Comparison of ENCODE assay signal across 33 cellular contexts in genomic region chr9:117180896-117181456, GRCh38.
"Had no signal": no experiment of that assay in that cellular context is flagged by ENCODE, and none has a peak within 500 bp of the region (broad histone marks: within the 10 kb centered on the region; RNA-seq: fewer than 3 reads in every experiment).

No MANE protein-coding gene starts in this region.

- DNase-seq: activated B cell treated with CpG ODN at 0.5 μM for 24 hours; activated CD4-positive, alpha-beta memory T cell treated with anti-CD3 and anti-CD28 coated beads for 36 hours; activated CD4-positive, alpha-beta T cell treated with anti-CD3 and anti-CD28 coated beads for 4 hours; activated CD4-positive, alpha-beta T cell treated with anti-CD3 and anti-CD28 coated beads, Interleukin-2, amount 10 ng/mL, durations not matched to agents 24 days and 14 days; activated CD4-positive, alpha-beta T cell treated with anti-CD3 and anti-CD28 coated beads, Interleukin-2, amount 50 U/mL, for 1 hour; activated CD4-positive, alpha-beta T cell treated with anti-CD3 and anti-CD28 coated beads, Interleukin-2, amount 50 U/mL, for 4 hours; activated CD4-positive, CD25-positive, alpha-beta regulatory T cell treated with anti-CD3 and anti-CD28 coated beads, Interleukin-2, amount 50 U/mL, for 72 hours; activated CD8-positive, alpha-beta memory T cell treated with anti-CD3 and anti-CD28 coated beads, Interleukin-2, amount 50 U/mL, for 4 hours; activated CD8-positive, alpha-beta T cell treated with anti-CD3 and anti-CD28 coated beads for 36 hours; activated effector memory CD4-positive, alpha-beta T cell treated with anti-CD3 and anti-CD28 coated beads, Interleukin-2, amount 50 U/mL, for 16 hours; activated gamma-delta T cell treated with Interleukin-2 at 50 U/mL for 16 hours; activated naive CD4-positive, alpha-beta T cell; activated naive CD4-positive, alpha-beta T cell treated with anti-CD3 and anti-CD28 coated beads for 36 hours; activated naive CD4-positive, alpha-beta T cell treated with anti-CD3 and anti-CD28 coated beads, Interleukin-2, amount 50 U/mL, for 16 hours; activated naive CD8-positive, alpha-beta T cell treated with anti-CD3 and anti-CD28 coated beads for 36 hours; activated T-cell treated with anti-CD3 and anti-CD28 coated beads for 4 hours; activated T-cell treated with anti-CD3 and anti-CD28 coated beads, Interleukin-2, amount 50 U/mL, for 1 hour; activated T-cell treated with anti-CD3 and anti-CD28 coated beads, Interleukin-2, amount 50 U/mL, for 4 hours; activated T-cell treated with anti-CD3 and anti-CD28 coated beads, Interleukin-2, amount 50 U/mL, for 72 hours; adrenal gland; amniotic stem cell; aorta; body of pancreas; brain microvascular endothelial cell; central memory CD4-positive, alpha-beta T cell; T-helper 2 cell; T-helper 9 cell had no signal

- FAIRE-seq: astrocyte, TTC549 had no signal

- H3K36me3 ChIP-seq: adrenal gland, brain microvascular endothelial cell, breast epithelium had no signal

- H3K27ac ChIP-seq: adrenal gland, body of pancreas, brain microvascular endothelial cell, breast epithelium, VCaP had no signal

- ATAC-seq: activated CD8-positive, alpha-beta T cell treated with anti-CD3 and anti-CD28 coated beads for 36 hours; activated naive CD4-positive, alpha-beta T cell treated with anti-CD3 and anti-CD28 coated beads, Interleukin-2, amount 50 U/mL, for 72 hours; activated T-cell treated with anti-CD3 and anti-CD28 coated beads, Interleukin-2, amount 50 U/mL, for 4 hours; activated T-cell treated with anti-CD3 and anti-CD28 coated beads, Interleukin-2, amount 50 U/mL, for 72 hours; activated T-helper 17 cell treated with anti-CD3 and anti-CD28 coated beads, Interleukin-2, amount 50 U/mL, for 72 hours; body of pancreas had no signal

- H3K9me3 ChIP-seq: adrenal gland, body of pancreas had no signal

- H3K4me3 ChIP-seq: adrenal gland, body of pancreas, breast epithelium had no signal

- H3K4me1 ChIP-seq: adrenal gland, body of pancreas, breast epithelium had no signal

- H3K27me3 ChIP-seq: adrenal gland, body of pancreas, brain microvascular endothelial cell, breast epithelium had no signal
